8 cellular contexts compared by ENCODE assay signal in the genomic region with DNA sequence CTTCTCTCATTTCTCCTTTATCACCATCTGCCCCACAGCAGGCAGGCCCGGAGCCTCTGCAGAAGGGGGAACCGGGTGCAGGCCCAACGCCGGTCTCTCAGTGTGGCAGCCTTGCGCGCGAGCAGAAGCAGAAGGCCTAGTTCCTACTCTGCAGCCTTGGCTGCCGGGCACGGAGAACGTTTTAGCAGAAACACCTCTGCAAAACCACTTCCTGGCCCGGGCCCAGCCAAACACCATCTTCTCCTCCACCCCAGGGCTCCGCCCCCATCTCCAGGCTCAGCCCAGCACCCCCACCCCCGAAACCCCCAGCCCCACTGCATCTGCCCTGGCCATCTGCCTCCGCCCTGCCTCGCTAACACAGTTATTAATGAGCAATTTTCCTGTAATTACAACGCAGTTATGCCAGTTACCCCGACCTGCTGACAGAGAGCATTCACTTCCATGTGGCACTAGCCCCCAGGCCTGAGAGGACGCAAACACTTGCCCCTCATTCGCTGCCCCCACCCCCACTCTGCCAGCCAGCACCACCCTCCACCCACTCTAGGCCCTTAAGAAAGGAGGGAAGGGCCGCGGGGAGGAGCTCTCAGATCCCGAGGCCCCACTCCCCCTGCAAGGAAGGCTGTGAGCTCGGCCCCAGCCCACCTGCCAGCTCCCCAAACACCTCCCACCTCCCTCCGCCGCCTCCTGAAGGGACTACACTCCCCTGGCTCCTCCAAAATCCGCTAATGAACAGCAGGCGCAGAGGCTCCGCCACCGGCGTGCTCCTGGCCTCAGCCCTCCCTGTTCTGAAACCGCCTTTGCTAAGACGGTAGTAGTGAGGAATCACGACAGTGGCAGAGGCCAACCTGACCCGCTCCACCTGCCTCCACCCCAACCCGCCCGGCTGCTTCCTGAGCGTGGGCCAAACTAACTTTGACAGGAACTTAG. TPM values are rescaled to one million over a fixed set of nuclear protein-coding genes. Genes with fewer than 3 reads are reported as not detected.
A peak's percentile ranks its signal among the peaks of the same experiment; 100 is the strongest.
DNase-seq lines count a peak whose midpoint lies in the region; TF ChIP-seq lines count a peak whose summit lies in the region.

No MANE protein-coding gene starts in this region.

- H3K27ac ChIP-seq in vagina, result peak overlapping the region; percentile 68

- H3K4me1 ChIP-seq in vagina, result peaks cover 15% of the 10 kb centered on the region

- H3K36me3 ChIP-seq in MG63 (no peaks in the 10 kb centered on the region), vagina (no peaks in the 10 kb centered on the region)

- intact Hi-C loops in vagina (cut with DNase I), result no loop called here

- H3K4me3 ChIP-seq in MG63 (peak overlapping the region; percentile 36), epithelial cell of esophagus (ENCODE audit: low read length) (peak overlapping the region; percentile 39), vagina (peak overlapping the region; percentile 23 to 45)

- H3K9me3 ChIP-seq in MG63 (no peaks in the 10 kb centered on the region), vagina (no peaks in the 10 kb centered on the region)

- TF ChIP-seq CTCF in epithelial cell of esophagus (IDR thresholded peaks at IDR 0.05; ENCODE audit: insufficient read depth, low read depth, low read length, missing control alignments) (no peak), vagina (IDR thresholded peaks at IDR 0.05) (no peak)

- no peak for TF ChIP-seq POLR2A in vagina (IDR thresholded peaks at IDR 0.05)

- H3K27me3 ChIP-seq in MG63, result no peaks in the 10 kb centered on the region
- H3K27me3 ChIP-seq in vagina, result no peaks in the 10 kb centered on the region

- peak; percentile 73 for DNase-seq in NK-92 treated with Interleukin-12 subunit alpha and Interleukin-12 subunit beta, amount 100 ng/mL, for 24 hours (lab: John Stamatoyannopoulos, UW)
- DNase-seq in NK-92 (lab: John Stamatoyannopoulos, UW; ENCODE audit: unreplicated experiment) (no peak), MG63 (no peak), epithelial cell of esophagus (ENCODE audit: low read depth) (peak; percentile 4), pons (ENCODE audit: low spot score) (peak; percentile 19), vagina (ENCODE audit: extremely low spot score in 2 of 2) (no peak), NCI-H187 (lab: John Stamatoyannopoulos, UW) (no peak)
- peak; percentile 73 to 77 for DNase-seq in activated CD4-positive, alpha-beta T cell treated with anti-CD3 and anti-CD28 coated beads, Interleukin-2, amount 50 U/mL, for 4 hours

RNA-seq across cellular contexts. Expression of a gene that starts 44.7 kb away (rescaled TPM):
- 10.7 and 12.7 TPM in 2 replicates for total RNA-seq in MG63 (2014; rRNA removed; shearing (Covaris generic); ENCODE audit: low replicate concordance)
- total RNA-seq in vagina, result 11.0 TPM

Comparison
In these comparisons a context has a peak if more than half of its experiments do, and no peak if none do; other contexts are left out.
1. DNase-seq: peak in NK-92 treated with Interleukin-12 subunit alpha and Interleukin-12 subunit beta, amount 100 ng/mL, for 24 hours (single experiment), activated CD4-positive, alpha-beta T cell treated with anti-CD3 and anti-CD28 coated beads, Interleukin-2, amount 50 U/mL, for 4 hours (2 of 2), epithelial cell of esophagus (single experiment) and pons (single experiment); none in NK-92 (single experiment), MG63 (single experiment), vagina (0 of 2) and NCI-H187 (0 of 2).
2. Peak in every context shown above with its lines, with median percentiles within 50 percentile points of each other: H3K4me3 ChIP-seq.